In the genomic region with DNA sequence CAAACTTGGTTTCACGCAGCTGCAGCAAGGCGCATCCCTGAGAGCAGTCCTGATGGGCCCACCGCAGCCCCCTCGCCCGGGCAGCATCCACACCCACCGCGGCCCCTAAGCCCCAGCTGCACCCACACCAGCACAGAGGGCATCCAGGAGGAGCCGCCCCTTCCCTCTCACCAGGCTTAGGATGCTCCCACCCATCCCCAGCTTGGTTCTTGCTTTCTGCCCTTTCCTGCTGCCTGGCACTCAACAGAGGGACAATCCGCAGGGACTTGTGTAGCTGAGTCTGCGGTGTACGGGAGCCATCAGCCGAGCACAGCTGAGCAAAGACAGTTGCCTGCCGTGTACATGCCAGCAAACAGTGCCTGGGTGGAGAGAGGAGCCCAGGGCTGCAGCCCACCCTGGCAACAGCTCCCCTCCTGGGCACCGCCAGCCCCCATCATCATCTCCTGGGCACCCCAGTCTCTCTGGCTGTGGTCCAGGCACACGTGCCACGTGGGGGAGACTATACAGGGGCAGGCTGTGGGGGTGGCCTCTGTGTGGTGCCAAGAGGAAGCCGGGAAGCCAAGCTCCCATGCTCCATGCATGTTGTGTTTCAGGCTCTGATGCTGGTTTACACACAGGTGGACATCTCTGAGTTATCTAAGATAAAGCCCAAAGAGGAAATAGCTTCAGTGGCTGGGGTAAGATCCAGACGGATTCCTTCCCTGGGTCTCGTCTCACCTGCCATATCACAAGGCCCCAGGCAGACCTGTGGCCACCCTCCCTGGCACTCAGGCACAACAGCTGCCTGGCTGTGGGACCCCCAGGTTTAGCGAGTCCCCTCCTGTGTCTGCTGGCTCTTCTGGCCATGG, we compare ENCODE assay signal across 11 cellular contexts. TPM values are rescaled to one million over a fixed set of nuclear protein-coding genes. Genes with fewer than 3 reads are reported as not detected.
A peak's percentile ranks its signal among the peaks of the same experiment; 100 is the strongest.
DNase-seq lines count a peak whose midpoint lies in the region; ATAC-seq and TF ChIP-seq lines count a peak whose summit lies in the region.
"Had no signal": no experiment of that assay in that cellular context is flagged by ENCODE, and none has a peak within 500 bp of the region (broad histone marks: within the 10 kb centered on the region; RNA-seq: fewer than 3 reads in every experiment).

No MANE protein-coding gene starts in this region.

- H3K4me3 Mint-ChIP-seq in activated naive CD8-positive, alpha-beta T cell, result peak overlapping the region; percentile 83
- peak overlapping the region; percentile 78 to 91 (median 86) for H3K4me3 Mint-ChIP-seq in naive thymus-derived CD8-positive, alpha-beta T cell

- H3K27me3 ChIP-seq in HUES64 (ENCODE audit: insufficient read depth, low read length), result no peaks in the 10 kb centered on the region
- H3K27me3 ChIP-seq: gastrocnemius medialis, tibial artery had no signal

- CTCF ChIA-PET in HEK293T (lab: Yijun Ruan, JAX), result interaction anchor here (0.8 to 1.5 kb wide), 4 partner anchors 14 to 160 kb away, joined by 3 to 7 read pairs (median 4); no protein-coding TSS in a partner anchor

- H3K9me3 Mint-ChIP-seq in activated naive CD8-positive, alpha-beta T cell (ENCODE audit: low read depth), result no peaks in the 10 kb centered on the region
- H3K9me3 Mint-ChIP-seq in naive thymus-derived CD8-positive, alpha-beta T cell, result peaks cover 0 to 1% (median 0%) of the 10 kb centered on the region in 9 donors
- H3K9me3 Mint-ChIP-seq: memory B cell had no signal

- no peak overlapping the region for H3K4me3 ChIP-seq in HUES64 (ENCODE audit: low read length)
- H3K4me3 ChIP-seq: gastrocnemius medialis, tibial artery had no signal

- DNase-seq in NCI-H1417 (lab: John Stamatoyannopoulos, UW), result peak in 2 of 3 experiments; percentile 28 to 42
- DNase-seq in NCI-H1417 treated with DMSO at 0.1 percent for 48 hours (lab: John Stamatoyannopoulos, UW), result no peak
- DNase-seq in naive thymus-derived CD8-positive, alpha-beta T cell, result peak in 2 of 10 donors; percentile 16 to 61
- no peak for DNase-seq in HEK293T (ENCODE audit: extremely low spot score)
- no peak for DNase-seq in GM03348 (ENCODE audit: low spot score)
- no peak for DNase-seq in stimulated activated CD4-positive, alpha-beta T cell treated with anti-CD3 and anti-CD28 coated beads, Interleukin-1b, Interleukin-23, amount 100 ng/mL, for 48 hours
- DNase-seq: gastrocnemius medialis, tibial artery had no signal

- no peaks in the 10 kb centered on the region for H3K27me3 Mint-ChIP-seq in activated naive CD8-positive, alpha-beta T cell
- H3K27me3 Mint-ChIP-seq in naive thymus-derived CD8-positive, alpha-beta T cell, result no peaks in the 10 kb centered on the region
- H3K27me3 Mint-ChIP-seq: memory B cell had no signal

- H3K4me1 ChIP-seq in HUES64 (ENCODE audit: insufficient read depth, low read length), result peaks cover 26% of the 10 kb centered on the region

- POLR2A ChIA-PET in naive thymus-derived CD8-positive, alpha-beta T cell (lab: Charles Lee), result interaction anchor here (0.7 to 6.7 kb wide), 12 partner anchors 9 to 160 kb away, joined by 3 to 120 read pairs (median 4); partner anchors contain the start of genes GNB1L, RTL10 and TANGO2
- POLR2A ChIA-PET in HEK293T (lab: Yijun Ruan, JAX), result interaction anchor here (0.8 to 1.2 kb wide), 4 partner anchors 21 to 167 kb away, joined by 3 read pairs; partner anchors contain the start of genes GNB1L and RTL10

- peak overlapping the region; percentile 98 for H3K27ac Mint-ChIP-seq in activated naive CD8-positive, alpha-beta T cell
- peak overlapping the region; percentile 96 to 100 (median 99) for H3K27ac Mint-ChIP-seq in naive thymus-derived CD8-positive, alpha-beta T cell

- peaks cover 86% of the 10 kb centered on the region for H3K4me1 Mint-ChIP-seq in activated naive CD8-positive, alpha-beta T cell (ENCODE audit: low read depth)
- H3K4me1 Mint-ChIP-seq in naive thymus-derived CD8-positive, alpha-beta T cell, result peaks cover 43 to 92% (median 84%) of the 10 kb centered on the region in 4 donors

- WGBS in HUES64, result 90% methylated on average over 20 of the region's 20 CpGs

- H3K9me3 ChIP-seq in HUES64 (ENCODE audit: insufficient read depth, low read depth, low read length), result no peaks in the 10 kb centered on the region
- H3K9me3 ChIP-seq: gastrocnemius medialis, tibial artery had no signal

- H3K36me3 ChIP-seq in HUES64 (ENCODE audit: insufficient read depth, low read length), result no peaks in the 10 kb centered on the region

- peak overlapping the region; percentile 39 for H3K9ac ChIP-seq in HUES64 (ENCODE audit: low read depth, low read length)

- H3K27ac ChIP-seq in HUES64 (ENCODE audit: low read depth, low read length), result peak overlapping the region; percentile 63
- H3K27ac ChIP-seq: gastrocnemius medialis, tibial artery had no signal

- ATAC-seq in naive thymus-derived CD8-positive, alpha-beta T cell, result no peak
- ATAC-seq: gastrocnemius medialis had no signal

- no peaks in the 10 kb centered on the region for H3K36me3 Mint-ChIP-seq in activated naive CD8-positive, alpha-beta T cell
- peaks cover 0 to 2% (median 0%) of the 10 kb centered on the region in 3 donors for H3K36me3 Mint-ChIP-seq in naive thymus-derived CD8-positive, alpha-beta T cell

TF ChIP-seq in HEK293T, 16 proteins besides CTCF, POLR2A, EP300 and RAD21:
- TF ChIP-seq ARNT (IDR thresholded peaks at IDR 0.05), result no peak
- TF ChIP-seq L3MBTL2 (conservative IDR thresholded peaks at IDR 0.05), result no peak
- no peak for TF ChIP-seq FOXK2 (IDR thresholded peaks at IDR 0.05)
- TF ChIP-seq ELF4 (IDR thresholded peaks at IDR 0.05), result no peak
- no peak for TF ChIP-seq HDGF (IDR thresholded peaks at IDR 0.05; ENCODE audit: borderline replicate concordance)
- TF ChIP-seq PKNOX1 (IDR thresholded peaks at IDR 0.05), result no peak
- TF ChIP-seq TARDBP (IDR thresholded peaks at IDR 0.05), result no peak
- no peak for TF ChIP-seq FOXA1 (IDR thresholded peaks at IDR 0.05)
- no peak for TF ChIP-seq ZNF384 (IDR thresholded peaks at IDR 0.05)
- TF ChIP-seq BHLHE40 (IDR thresholded peaks at IDR 0.05; ENCODE audit: borderline replicate concordance), result no peak
- no peak for TF ChIP-seq SUZ12 (IDR thresholded peaks at IDR 0.05)
- no peak for TF ChIP-seq LEF1 (IDR thresholded peaks at IDR 0.05; ENCODE audit: borderline replicate concordance)
- TF ChIP-seq SP1 (IDR thresholded peaks at IDR 0.05), result no peak
- no peak for TF ChIP-seq CTBP1 (IDR thresholded peaks at IDR 0.05; ENCODE audit: borderline replicate concordance)
- TF ChIP-seq NFRKB (IDR thresholded peaks at IDR 0.05), result no peak
- no peak for TF ChIP-seq FOXM1 (IDR thresholded peaks at IDR 0.05; ENCODE audit: borderline replicate concordance)
TF ChIP-seq in HEK293T: peak in this region for 0.

RNA-seq across cellular contexts. Expression of gene GNB1L, which starts 36.1 kb away (rescaled TPM):
- polyA plus RNA-seq in HUES64 (2013, experiment 1 of 2), result 9.5 TPM
- polyA plus RNA-seq in HUES64 (2013, experiment 2 of 2), result 11.0 TPM
- 10 to 100 TPM; 11.0 to 12.5 TPM for total RNA-seq in naive thymus-derived CD8-positive, alpha-beta T cell
- 10 to 100 TPM; 12.2 to 18.7 (median 17.3) TPM for polyA plus RNA-seq in naive thymus-derived CD8-positive, alpha-beta T cell

RNA-seq across cellular contexts. Expression of gene RTL10, which starts 36.1 kb away (rescaled TPM):
- 9.9 TPM for polyA plus RNA-seq in HUES64 (2013, experiment 1 of 2)
- polyA plus RNA-seq in HUES64 (2013, experiment 2 of 2), result 9.8 TPM
- 10 to 100 TPM; 30.9 to 33.0 TPM for total RNA-seq in naive thymus-derived CD8-positive, alpha-beta T cell
- polyA plus RNA-seq in naive thymus-derived CD8-positive, alpha-beta T cell, result 10 to 100 TPM in 2 of 3 donors, 1 to 10 TPM in 1; 7.0 to 14.3 (median 13.4) TPM

RNA-seq across cellular contexts. Expression of gene COMT, which starts 50.8 kb away (rescaled TPM):
- polyA plus RNA-seq in HUES64 (2013, experiment 1 of 2), result 39.3 TPM
- 49.7 TPM for polyA plus RNA-seq in HUES64 (2013, experiment 2 of 2)
- 10 to 100 TPM; 40.7 to 43.0 TPM for total RNA-seq in naive thymus-derived CD8-positive, alpha-beta T cell
- polyA plus RNA-seq in naive thymus-derived CD8-positive, alpha-beta T cell, result 10 to 100 TPM; 92.1 to 97.2 (median 92.6) TPM

RNA-seq across cellular contexts. Expression of gene TXNRD2, which starts 50.9 kb away (rescaled TPM):
- polyA plus RNA-seq in HUES64 (2013, experiment 1 of 2), result 12.2 TPM
- 12.3 TPM for polyA plus RNA-seq in HUES64 (2013, experiment 2 of 2)
- 10 to 100 TPM; 33.4 to 33.8 TPM for total RNA-seq in naive thymus-derived CD8-positive, alpha-beta T cell
- polyA plus RNA-seq in naive thymus-derived CD8-positive, alpha-beta T cell, result 10 to 100 TPM in 2 of 3 donors, 1 to 10 TPM in 1; 6.5 to 14.9 (median 10.6) TPM

Comparison
In these comparisons a context has a peak if more than half of its experiments do, and no peak if none do; other contexts are left out.
1. DNase-seq: peak in NCI-H1417 (2 of 3); none in NCI-H1417 treated with DMSO at 0.1 percent for 48 hours (single experiment), HEK293T (single experiment), GM03348 (single experiment) and stimulated activated CD4-positive, alpha-beta T cell treated with anti-CD3 and anti-CD28 coated beads, Interleukin-1b, Interleukin-23, amount 100 ng/mL, for 48 hours (single experiment).